ENCODE assay signal across 10 cellular contexts in the genomic region with DNA sequence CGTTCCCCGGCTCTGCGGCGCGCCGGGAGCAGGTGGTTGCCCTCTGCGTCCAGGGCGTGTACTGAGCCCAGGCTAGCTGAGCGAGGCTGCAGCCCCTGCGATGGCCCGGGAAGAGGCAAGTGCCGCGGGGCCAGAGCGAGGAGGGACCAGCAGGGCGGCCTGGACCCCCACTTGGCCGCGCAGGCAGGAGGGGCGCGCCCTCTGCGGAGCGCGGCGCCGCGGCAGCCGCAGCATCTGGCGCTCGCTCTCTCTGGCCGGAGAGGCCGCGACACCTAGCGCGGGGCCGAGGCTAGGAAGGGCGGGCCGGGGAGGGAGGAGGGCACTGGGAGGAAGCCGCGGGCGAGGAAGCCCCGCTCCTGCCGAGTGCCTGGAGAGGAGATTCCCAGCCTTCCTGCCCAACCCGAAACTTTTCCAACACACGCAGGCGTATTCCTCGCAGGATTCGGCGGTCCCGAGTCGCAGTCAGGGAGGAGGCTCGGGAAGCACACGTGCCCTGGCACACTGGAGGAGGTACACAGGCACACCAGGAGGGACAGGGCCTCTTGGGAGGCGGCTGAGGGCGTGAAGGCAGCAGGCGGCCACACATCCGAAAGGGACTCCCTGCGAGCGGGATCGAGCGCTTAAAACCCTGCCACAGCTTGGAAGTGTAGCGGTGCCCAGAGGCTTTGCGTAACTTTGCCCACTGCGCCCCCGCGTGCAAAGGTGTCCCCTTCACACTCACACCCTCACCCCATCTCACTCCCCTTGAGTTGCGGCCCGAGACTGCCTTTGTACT. TPM values are rescaled to one million over a fixed set of nuclear protein-coding genes. Genes with fewer than 3 reads are reported as not detected.
DNase-seq lines count a peak whose midpoint lies in the region; ATAC-seq, FAIRE-seq and TF ChIP-seq lines count a peak whose summit lies in the region.
"Had no signal": no experiment of that assay in that cellular context is flagged by ENCODE, and none has a peak within 500 bp of the region (broad histone marks: within the 10 kb centered on the region; RNA-seq: fewer than 3 reads in every experiment).

No MANE protein-coding gene starts in this region.

- H3K27ac Mint-ChIP-seq in astrocyte (ENCODE audit: unreplicated experiment) = no peak overlapping the region
- H3K27ac Mint-ChIP-seq: B cell had no signal

- peak overlapping the region; percentile 88 for H3K4me2 ChIP-seq in astrocyte (ENCODE audit: low read length)

- H3K4me3 ChIP-seq in astrocyte (ENCODE audit: insufficient read depth, low read depth, low read length) = peak overlapping the region; percentile 54
- H3K4me3 ChIP-seq in thoracic aorta = peak overlapping the region; percentile 58

- ATAC-seq in left colon (peak; percentile 38), thoracic aorta (ENCODE audit: insufficient number of reproducible peaks, low FRiP score, low read depth) (no peak), HG03095 (IDR thresholded peaks at IDR 0.05; ENCODE audit: unreplicated experiment) (no peak), GM19395 (IDR thresholded peaks at IDR 0.05; ENCODE audit: unreplicated experiment) (no peak)

- no peaks in the 10 kb centered on the region for H3K79me2 ChIP-seq in astrocyte (ENCODE audit: insufficient read depth, low read length)

- peaks cover 5% of the 10 kb centered on the region for H3K9me3 Mint-ChIP-seq in astrocyte (ENCODE audit: unreplicated experiment)

- H4K20me1 ChIP-seq in astrocyte (ENCODE audit: insufficient read depth, low read length) = no peaks in the 10 kb centered on the region

- H3K36me3 ChIP-seq in astrocyte (ENCODE audit: insufficient read depth, low read length) (no peaks in the 10 kb centered on the region), thoracic aorta (no peaks in the 10 kb centered on the region)

- TF ChIP-seq CTCF in astrocyte (IDR thresholded peaks at IDR 0.05; ENCODE audit: insufficient read depth, low read depth, low read length) (no peak), thoracic aorta (IDR thresholded peaks at IDR 0.05) (no peak)

- H3K9me3 ChIP-seq in astrocyte (ENCODE audit: insufficient read depth, low read depth, low read length) (no peaks in the 10 kb centered on the region), thoracic aorta (no peaks in the 10 kb centered on the region)

- H3K4me1 ChIP-seq in astrocyte (ENCODE audit: insufficient read depth, low read length) (peaks cover 13% of the 10 kb centered on the region), thoracic aorta (ENCODE audit: control insufficient read depth in 1 of 2, low read depth in 2 of 2) (peaks cover 9 to 33% of the 10 kb centered on the region in 2 donors)

- H3K27ac ChIP-seq in astrocyte (ENCODE audit: low read depth, low read length) (no peak overlapping the region), thoracic aorta (no peak overlapping the region)

- H3K27me3 Mint-ChIP-seq in astrocyte (ENCODE audit: low read depth, unreplicated experiment) = peaks cover 75% of the 10 kb centered on the region

- H2AFZ ChIP-seq in astrocyte (ENCODE audit: low read depth, low read length) = peak overlapping the region; percentile 75

- no peak for FAIRE-seq in astrocyte (lab: Jason Lieb, UNC)

- intact Hi-C loops in left colon (cut with DNase I, micrococcal nuclease) = no loop called here

- peaks cover 3% of the 10 kb centered on the region for H3K36me3 Mint-ChIP-seq in astrocyte (ENCODE audit: low read depth, unreplicated experiment)

- H3K27me3 ChIP-seq in astrocyte (ENCODE audit: insufficient read depth, low read length) = peaks cover 66% of the 10 kb centered on the region
- H3K27me3 ChIP-seq in thoracic aorta (replicated peaks; ENCODE audit: insufficient read depth) = peaks cover 36% of the 10 kb centered on the region

- H3K4me1 Mint-ChIP-seq in astrocyte (ENCODE audit: low read depth, unreplicated experiment) = peaks cover 3% of the 10 kb centered on the region

- peak overlapping the region; percentile 46 for H3K9ac ChIP-seq in astrocyte (ENCODE audit: low read length)

- peak; percentile 55 to 61 for DNase-seq in NCI-H524 (lab: John Stamatoyannopoulos, UW)
- no peak for DNase-seq in NCI-H524 treated with DMSO at 0.1 percent for 48 hours (lab: John Stamatoyannopoulos, UW)
- no peak for DNase-seq in astrocyte (ENCODE audit: low read depth)
- DNase-seq in left colon = peak in 1 of 2 donors; percentile 23
- no peak for DNase-seq in thoracic aorta (ENCODE audit: low spot score)
- no peak for DNase-seq in NK-92 (lab: John Stamatoyannopoulos, UW; ENCODE audit: unreplicated experiment)

- peak overlapping the region; percentile 40 for H3K4me3 Mint-ChIP-seq in astrocyte (ENCODE audit: unreplicated experiment)
- H3K4me3 Mint-ChIP-seq: B cell had no signal

RNA-seq across cellular contexts. Expression of a gene that starts 4.8 kb away (rescaled TPM):
- total RNA-seq in astrocyte (1.9 and 4.8 TPM in 2 replicates), left colon (10 to 100 TPM; 15.4 to 18.5 TPM), thoracic aorta (1 to 10 TPM in 1 of 2 donors, under 1 TPM in 1; 0.21 to 4.3 TPM)
- total RNA-seq: T-helper 2 cell treated with Interferon-gamma antibody and Interleukin-4, amounts not matched to agents 100 ng/mL and 5 ng/mL, for 36 hours had no signal

Comparison
In these comparisons a context has a peak if more than half of its experiments do, and no peak if none do; other contexts are left out.
1. DNase-seq: peak in NCI-H524 (2 of 2); none in NCI-H524 treated with DMSO at 0.1 percent for 48 hours (single experiment), astrocyte (single experiment), thoracic aorta (single experiment) and NK-92 (single experiment).